Comparison of ENCODE assay signal across 1 cellular context in genomic region chr10:32948451-32948850, GRCh38.
TF ChIP-seq lines count a peak whose summit lies in the region.

No MANE protein-coding gene starts in this region.

TF ChIP-seq in HEK293, 187 proteins besides CTCF, POLR2A, EP300 and RAD21 (continued from another document):
- TF ChIP-seq ZNF513 (tag by site-specific recombination; IDR thresholded peaks at IDR 0.05): no peak
- no peak for TF ChIP-seq ZNF530 (tag by site-specific recombination; IDR thresholded peaks at IDR 0.05; ENCODE audit: low read depth)
- no peak for TF ChIP-seq MEIS1 (CRISPR knock-in tag; IDR thresholded peaks at IDR 0.05; ENCODE audit: borderline replicate concordance)
